7 cellular contexts compared by ENCODE assay signal in genomic region chr6:26122005-26122388, GRCh38. TPM values are rescaled to one million over a fixed set of nuclear protein-coding genes. Genes with fewer than 3 reads are reported as not detected.
DNase-seq lines count a peak whose midpoint lies in the region; ATAC-seq and TF ChIP-seq lines count a peak whose summit lies in the region.

No MANE protein-coding gene starts in this region.

- H2AFZ ChIP-seq in hepatocyte = no peak overlapping the region

- H3K4me1 Mint-ChIP-seq in T-helper 2 cell treated with Interferon-gamma antibody and Interleukin-4, amounts not matched to agents 5 μg/mL and 100 μg/mL, for 36 hours (ENCODE audit: low read depth) = peaks cover 36% of the 10 kb centered on the region
- peaks cover 16 to 40% of the 10 kb centered on the region in 2 donors for H3K4me1 Mint-ChIP-seq in stimulated activated naive B cell treated with anti-CD40 and anti-IgM and Interleukin-4, amounts not matched to agents 10 μg/mL and 1 μg/mL and 100 μg/mL, for 72 hours

- H3K4me1 ChIP-seq in HUES48 (ENCODE audit: control insufficient read depth, insufficient read depth, low read length) (peaks cover 16% of the 10 kb centered on the region), hepatocyte (ENCODE audit: insufficient read depth) (peaks cover 2% of the 10 kb centered on the region)

- H3K4me3 ChIP-seq in HUES48 (ENCODE audit: low read depth, low read length) (peak overlapping the region; percentile 76; the same call in 1 of the 2 replicates), hepatocyte (peak overlapping the region; percentile 7)

- H3K9me3 Mint-ChIP-seq in T-helper 2 cell treated with Interferon-gamma antibody and Interleukin-4, amounts not matched to agents 5 μg/mL and 100 μg/mL, for 36 hours = no peaks in the 10 kb centered on the region
- H3K9me3 Mint-ChIP-seq in stimulated activated naive B cell treated with anti-CD40 and anti-IgM and Interleukin-4, amounts not matched to agents 10 μg/mL and 1 μg/mL and 100 μg/mL, for 72 hours = peaks cover 3 to 5% of the 10 kb centered on the region in 2 donors

- H3K27me3 Mint-ChIP-seq in T-helper 2 cell treated with Interferon-gamma antibody and Interleukin-4, amounts not matched to agents 5 μg/mL and 100 μg/mL, for 36 hours (ENCODE audit: low read depth) = peaks cover 15% of the 10 kb centered on the region
- peaks cover 5 to 14% of the 10 kb centered on the region in 2 donors for H3K27me3 Mint-ChIP-seq in stimulated activated naive B cell treated with anti-CD40 and anti-IgM and Interleukin-4, amounts not matched to agents 10 μg/mL and 1 μg/mL and 100 μg/mL, for 72 hours

- H3K9ac ChIP-seq in HUES48 (ENCODE audit: low read depth, low read length) = peak overlapping the region; percentile 95

- ATAC-seq in stimulated activated naive B cell treated with anti-CD40 and anti-IgM and Interleukin-4, amounts not matched to agents 10 μg/mL and 1 μg/mL and 100 μg/mL, for 72 hours (replicated peaks) = no peak
- no peak for ATAC-seq in GM18498 (IDR thresholded peaks at IDR 0.05; ENCODE audit: unreplicated experiment)

- H3K27me3 ChIP-seq in HUES48 (ENCODE audit: control insufficient read depth, insufficient read depth, low read length) (no peaks in the 10 kb centered on the region), hepatocyte (no peaks in the 10 kb centered on the region)

- H3K79me2 ChIP-seq in hepatocyte = peaks cover 36% of the 10 kb centered on the region

- H3K36me3 ChIP-seq in HUES48 (ENCODE audit: control insufficient read depth, insufficient read depth, low read length) (no peaks in the 10 kb centered on the region; the same call in 1 of the 2 replicates), hepatocyte (replicated peaks; ENCODE audit: insufficient read depth, low read depth) (no peaks in the 10 kb centered on the region)

- peaks cover 30% of the 10 kb centered on the region for H3K36me3 Mint-ChIP-seq in T-helper 2 cell treated with Interferon-gamma antibody and Interleukin-4, amounts not matched to agents 5 μg/mL and 100 μg/mL, for 36 hours (ENCODE audit: low read depth)
- peaks cover 41 to 42% of the 10 kb centered on the region in 2 donors for H3K36me3 Mint-ChIP-seq in stimulated activated naive B cell treated with anti-CD40 and anti-IgM and Interleukin-4, amounts not matched to agents 10 μg/mL and 1 μg/mL and 100 μg/mL, for 72 hours

- DNase-seq in T-helper 2 cell treated with Interferon-gamma antibody and Interleukin-4, amounts not matched to agents 5 μg/mL and 100 μg/mL, for 36 hours (ENCODE audit: low spot score) = no peak
- DNase-seq in hepatocyte (ENCODE audit: low spot score) (no peak), NCI-H1930 (lab: John Stamatoyannopoulos, UW) (no peak), HK-2 (ENCODE audit: unreplicated experiment) (no peak)
- DNase-seq in stimulated activated naive B cell treated with anti-CD40 and anti-IgM and Interleukin-4, amounts not matched to agents 10 μg/mL and 1 μg/mL and 100 μg/mL, for 72 hours = no peak

- whole genome bisulfite sequencing in hepatocyte (ENCODE audit: low lambda C conversion rate, missing lambda C conversion rate) = 88% methylated on average over 4 of the region's 4 CpGs

- H3K9me3 ChIP-seq in HUES48 (ENCODE audit: control insufficient read depth, insufficient read depth, low read length) = no peaks in the 10 kb centered on the region
- no peaks in the 10 kb centered on the region for H3K9me3 ChIP-seq in hepatocyte (ENCODE audit: low read depth)

- peak overlapping the region; percentile 77 for H3K4me2 ChIP-seq in hepatocyte

- H3K27ac Mint-ChIP-seq in T-helper 2 cell treated with Interferon-gamma antibody and Interleukin-4, amounts not matched to agents 5 μg/mL and 100 μg/mL, for 36 hours = peak overlapping the region; percentile 99
- H3K27ac Mint-ChIP-seq in stimulated activated naive B cell treated with anti-CD40 and anti-IgM and Interleukin-4, amounts not matched to agents 10 μg/mL and 1 μg/mL and 100 μg/mL, for 72 hours = peak overlapping the region; percentile 99

- no peak for TF ChIP-seq CTCF in hepatocyte (IDR thresholded peaks at IDR 0.05; ENCODE audit: poor library complexity)

- peak overlapping the region; percentile 99 for H3K27ac ChIP-seq in HUES48 (ENCODE audit: low read depth, low read length)
- peak overlapping the region; percentile 97 for H3K27ac ChIP-seq in hepatocyte

- no peaks in the 10 kb centered on the region for H3K9me2 ChIP-seq in hepatocyte (replicated peaks; ENCODE audit: insufficient read depth)

- H3K4me3 Mint-ChIP-seq in T-helper 2 cell treated with Interferon-gamma antibody and Interleukin-4, amounts not matched to agents 5 μg/mL and 100 μg/mL, for 36 hours = peak overlapping the region; percentile 100
- H3K4me3 Mint-ChIP-seq in stimulated activated naive B cell treated with anti-CD40 and anti-IgM and Interleukin-4, amounts not matched to agents 10 μg/mL and 1 μg/mL and 100 μg/mL, for 72 hours = peak overlapping the region in 1 of 2 donors; percentile 98

- H4K20me1 ChIP-seq in hepatocyte (ENCODE audit: insufficient read depth, poor library complexity, severe bottlenecking) = peaks cover 29% of the 10 kb centered on the region

RNA-seq across cellular contexts. Expression of gene HFE, which starts 34.8 kb away (rescaled TPM):
- total RNA-seq in hepatocyte = 5.6 and 7.4 TPM in 2 replicates
- polyA plus RNA-seq in hepatocyte = 3.6 and 4.5 TPM in 2 replicates
